Comparison of ENCODE assay signal across 15 cellular contexts in the genomic region with DNA sequence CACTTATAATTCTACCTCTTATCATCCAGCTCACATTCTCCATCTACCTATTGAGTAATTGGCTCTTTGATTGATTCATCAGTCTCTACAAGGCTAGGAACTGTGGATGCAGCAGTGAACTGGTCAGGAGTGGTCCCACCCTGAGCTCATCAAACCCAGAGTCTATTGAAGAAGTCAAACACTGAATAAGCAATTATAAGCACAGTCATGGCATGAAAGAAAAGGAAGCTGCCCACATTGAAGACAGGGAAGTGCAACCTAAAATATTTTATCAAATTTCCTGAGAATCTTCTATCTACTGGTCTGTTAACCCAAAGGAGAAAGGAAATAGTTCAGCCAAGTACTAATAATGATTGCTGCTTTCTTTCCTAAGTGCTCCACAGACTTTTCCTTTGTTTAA.
"Had no signal": no experiment of that assay in that cellular context is flagged by ENCODE, and none has a peak within 500 bp of the region (broad histone marks: within the 10 kb centered on the region; RNA-seq: fewer than 3 reads in every experiment).

No MANE protein-coding gene starts in this region.

- H3K36me3 ChIP-seq: pancreas, thoracic aorta, transverse colon had no signal

- H3K4me3 Mint-ChIP-seq: memory B cell; mesothelial cell of epicardium; natural killer cell; neural crest cell; stimulated activated naive B cell treated with anti-CD40 and anti-IgM and Interleukin-4, amounts not matched to agents 10 μg/mL and 1 μg/mL and 100 μg/mL, for 72 hours had no signal

- H3K4me1 ChIP-seq: pancreas, transverse colon had no signal

- H3K27ac ChIP-seq: pancreas, thoracic aorta, transverse colon had no signal

- H3K36me3 Mint-ChIP-seq: natural killer cell had no signal

- H3K27me3 ChIP-seq: heart left ventricle, pancreas, stomach, transverse colon had no signal

- DNase-seq: cortex of kidney; effector memory CD4-positive, alpha-beta T cell; heart left ventricle; natural killer cell; nucleus accumbens; pancreas; stimulated activated CD4-positive, alpha-beta T cell treated with anti-CD3 and anti-CD28 coated beads, Interleukin-4, amount 100 ng/mL, for 4 hours; stimulated activated naive B cell treated with anti-CD40 and anti-IgM and Interleukin-4, amounts not matched to agents 10 μg/mL and 1 μg/mL and 100 μg/mL, for 72 hours; stomach; substantia nigra; transverse colon had no signal

- H3K9me3 Mint-ChIP-seq: memory B cell; mesothelial cell of epicardium; natural killer cell; neural crest cell; stimulated activated naive B cell treated with anti-CD40 and anti-IgM and Interleukin-4, amounts not matched to agents 10 μg/mL and 1 μg/mL and 100 μg/mL, for 72 hours had no signal

- H3K4me1 Mint-ChIP-seq: memory B cell; mesothelial cell of epicardium; neural crest cell; stimulated activated naive B cell treated with anti-CD40 and anti-IgM and Interleukin-4, amounts not matched to agents 10 μg/mL and 1 μg/mL and 100 μg/mL, for 72 hours had no signal

- H3K9me3 ChIP-seq: heart left ventricle, pancreas, stomach, thoracic aorta, transverse colon had no signal

- H3K4me3 ChIP-seq: pancreas, stomach, thoracic aorta, transverse colon had no signal

- H3K27ac Mint-ChIP-seq: memory B cell; mesothelial cell of epicardium; natural killer cell; stimulated activated naive B cell treated with anti-CD40 and anti-IgM and Interleukin-4, amounts not matched to agents 10 μg/mL and 1 μg/mL and 100 μg/mL, for 72 hours had no signal

- H3K27me3 Mint-ChIP-seq: memory B cell; stimulated activated naive B cell treated with anti-CD40 and anti-IgM and Interleukin-4, amounts not matched to agents 10 μg/mL and 1 μg/mL and 100 μg/mL, for 72 hours had no signal
